8 cellular contexts compared by ENCODE assay signal in genomic region chr19:18522124-18522861, GRCh38.
DNase-seq lines count a peak whose midpoint lies in the region; ATAC-seq, FAIRE-seq and TF ChIP-seq lines count a peak whose summit lies in the region.

No MANE protein-coding gene starts in this region.

- FAIRE-seq in islet of Langerhans (lab: Jason Lieb, UNC) = peak; percentile 89

- ATAC-seq in GM19025 (IDR thresholded peaks at IDR 0.05; ENCODE audit: low read depth, unreplicated experiment) (peak; percentile 85), HG03280 (IDR thresholded peaks at IDR 0.05; ENCODE audit: unreplicated experiment) (peak; percentile 80)

- DNase-seq in AG09309 (ENCODE audit: low read depth) (peak; percentile 99), NCI-H345 (lab: John Stamatoyannopoulos, UW) (peak; percentile 98), cerebellar cortex (ENCODE audit: low spot score) (peak; percentile 100)
- peak; percentile 100 for DNase-seq in activated CD4-positive, CD25-positive, alpha-beta regulatory T cell (lab: John Stamatoyannopoulos, UW)
- peak; percentile 100 for DNase-seq in stimulated activated CD4-positive, alpha-beta T cell treated with anti-CD3 and anti-CD28 coated beads, Interleukin-12 subunit alpha, Interleukin-12 subunit beta, amount 100 ng/mL, for 4 hours

- no peak for TF ChIP-seq CTCF in AG09309 (IDR thresholded peaks at IDR 0.05; ENCODE audit: control insufficient read depth, insufficient read depth, low read depth, low read length, missing control alignments)

- peak overlapping the region; percentile 82 for H3K4me3 ChIP-seq in AG09309 (ENCODE audit: control insufficient read depth, low read depth, low read length)

Comparison
In these comparisons a context has a peak if more than half of its experiments do, and no peak if none do; other contexts are left out.
1. Peak in every context shown above with its lines: DNase-seq, ATAC-seq and H3K4me3 ChIP-seq.